Comparison of ENCODE assay signal across 21 cellular contexts in the genomic region with DNA sequence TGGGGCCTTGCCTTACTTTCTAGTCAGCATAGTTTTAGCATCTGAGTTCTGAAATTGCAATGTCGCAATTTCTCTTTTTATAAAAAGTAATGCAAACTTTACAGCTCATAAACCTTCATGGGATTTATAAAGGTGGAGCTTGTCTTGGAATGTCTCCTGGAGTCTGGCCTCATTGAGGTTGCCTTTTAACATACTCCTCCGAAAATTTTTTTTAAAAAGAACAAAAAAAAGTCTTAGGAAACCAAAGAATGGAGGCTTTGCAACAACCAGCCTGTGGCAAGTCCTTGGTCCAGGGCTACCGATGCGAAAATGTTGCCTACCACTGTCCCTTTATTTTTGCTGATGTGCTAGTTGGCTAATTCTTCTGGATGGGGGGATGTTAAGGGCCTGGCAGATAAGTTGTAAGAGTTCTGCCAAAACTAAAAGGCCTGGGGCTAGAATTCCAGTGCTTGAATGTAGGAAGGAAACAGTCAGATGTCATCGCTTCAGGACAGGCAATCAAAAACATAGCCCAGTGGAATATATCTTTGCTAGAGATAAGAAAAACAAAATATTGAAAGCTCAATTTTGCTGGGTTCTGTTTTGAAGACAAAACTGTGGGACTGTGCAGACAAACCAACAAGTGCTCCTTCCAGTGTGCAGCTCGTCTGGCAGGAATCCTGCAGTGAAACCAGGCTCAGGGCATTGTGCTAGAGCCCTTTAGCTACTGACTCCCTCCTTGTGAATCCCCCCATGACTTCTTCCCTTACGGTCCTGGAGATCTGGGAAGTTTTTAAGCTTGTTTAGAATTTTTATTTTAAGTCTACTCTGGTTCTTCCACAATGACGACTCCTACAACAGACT.
DNase-seq lines count a peak whose midpoint lies in the region; ATAC-seq and TF ChIP-seq lines count a peak whose summit lies in the region.
"Had no signal": no experiment of that assay in that cellular context is flagged by ENCODE, and none has a peak within 500 bp of the region (broad histone marks: within the 10 kb centered on the region; RNA-seq: fewer than 3 reads in every experiment).

No MANE protein-coding gene starts in this region.

- no peaks in the 10 kb centered on the region for H3K27me3 ChIP-seq in RWPE2 (ENCODE audit: insufficient read depth, poor library complexity, severe bottlenecking)
- H3K27me3 ChIP-seq: pancreas, transverse colon had no signal

- DNase-seq in ELF-1 (ENCODE audit: low read depth, low spot score) (peak; percentile 76), RWPE2 (ENCODE audit: low spot score) (no peak), fibroblast of villous mesenchyme (ENCODE audit: low read depth) (peak; percentile 28), pulmonary artery endothelial cell (ENCODE audit: low read depth, low spot score) (peak; percentile 73), erythroblast (lab: John Stamatoyannopoulos, UW) (no peak), DMS53 (lab: John Stamatoyannopoulos, UW) (no peak)
- DNase-seq: AML-193; COR-L47; DND-41; endodermal cell; immature natural killer cell; naive B cell; NCI-H1105; NCI-H2029 treated with DMSO at 0.1 percent for 48 hours; NCI-H510A; pancreas; stimulated activated naive CD4-positive, alpha-beta T cell; transverse colon had no signal

- H3K4me3 ChIP-seq in RWPE2 (ENCODE audit: severe bottlenecking): no peak overlapping the region
- H3K4me3 ChIP-seq in fibroblast of villous mesenchyme (ENCODE audit: low read depth, low read length): no peak overlapping the region
- H3K4me3 ChIP-seq: lung, pancreas, transverse colon had no signal

- H3K4me1 ChIP-seq in RWPE2 (ENCODE audit: insufficient read depth, poor library complexity, severe bottlenecking): no peaks in the 10 kb centered on the region
- H3K4me1 ChIP-seq: pancreas had no signal

- peak overlapping the region; percentile 21 for H3K27ac ChIP-seq in RWPE2 (ENCODE audit: poor library complexity, severe bottlenecking)
- H3K27ac ChIP-seq: pancreas, transverse colon had no signal

- no peaks in the 10 kb centered on the region for H3K9me3 ChIP-seq in RWPE2 (ENCODE audit: severe bottlenecking)
- H3K9me3 ChIP-seq: pancreas, transverse colon had no signal

- TF ChIP-seq POLR2A in erythroblast (IDR thresholded peaks at IDR 0.05; ENCODE audit: low read length): no peak

- ATAC-seq in RWPE2 (ENCODE audit: low read depth) (no peak), GM18498 (IDR thresholded peaks at IDR 0.05; ENCODE audit: unreplicated experiment) (no peak)
- ATAC-seq: activated naive CD4-positive, alpha-beta T cell treated with anti-CD3 and anti-CD28 coated beads, Interleukin-2, amount 50 U/mL, for 72 hours; pancreas had no signal

- H3K36me3 ChIP-seq in RWPE2 (ENCODE audit: low read depth): no peaks in the 10 kb centered on the region
- H3K36me3 ChIP-seq: pancreas, transverse colon had no signal

- TF ChIP-seq CTCF in RWPE2 (IDR thresholded peaks at IDR 0.05; ENCODE audit: poor library complexity, severe bottlenecking): no peak
- TF ChIP-seq CTCF in fibroblast of villous mesenchyme (IDR thresholded peaks at IDR 0.05; ENCODE audit: insufficient read depth, low read depth, low read length): no peak

Comparison
In these comparisons a context has a peak if more than half of its experiments do, and no peak if none do; other contexts are left out.
1. DNase-seq: peak in ELF-1 (single experiment), fibroblast of villous mesenchyme (single experiment) and pulmonary artery endothelial cell (single experiment); none in RWPE2 (single experiment), erythroblast (0 of 2) and DMS53 (single experiment).